ENCODE assay signal across 14 cellular contexts in genomic region chr1:21098186-21098915, GRCh38.
DNase-seq lines count a peak whose midpoint lies in the region; ATAC-seq and TF ChIP-seq lines count a peak whose summit lies in the region.
"Had no signal": no experiment of that assay in that cellular context is flagged by ENCODE, and none has a peak within 500 bp of the region (broad histone marks: within the 10 kb centered on the region; RNA-seq: fewer than 3 reads in every experiment).

No MANE protein-coding gene starts in this region.

- peak overlapping the region; percentile 72 for H3K27ac Mint-ChIP-seq in endothelial cell (ENCODE audit: unreplicated experiment)
- H3K27ac Mint-ChIP-seq in neural crest cell (ENCODE audit: unreplicated experiment) = peak overlapping the region; percentile 54
- H3K27ac Mint-ChIP-seq: CD4-positive, CD25-positive, alpha-beta regulatory T cell had no signal

- H3K36me3 Mint-ChIP-seq in endothelial cell (ENCODE audit: low read depth, unreplicated experiment) (peaks cover 23% of the 10 kb centered on the region), neural crest cell (ENCODE audit: low read depth) (peaks cover 25% of the 10 kb centered on the region)

- peaks cover 49% of the 10 kb centered on the region for H3K4me1 Mint-ChIP-seq in endothelial cell (ENCODE audit: unreplicated experiment)
- peaks cover 6% of the 10 kb centered on the region for H3K4me1 Mint-ChIP-seq in neural crest cell

- no peak for TF ChIP-seq CTCF in HEK293 (tag by site-specific recombination; IDR thresholded peaks at IDR 0.05)
- no peak for TF ChIP-seq CTCF in RWPE1 (conservative IDR thresholded peaks at IDR 0.05; ENCODE audit: low read depth)
- TF ChIP-seq CTCF in endothelial cell (IDR thresholded peaks at IDR 0.05; ENCODE audit: unreplicated experiment) = no peak
- no peak for TF ChIP-seq CTCF in neural crest cell (conservative IDR thresholded peaks at IDR 0.05)

- H3K9me3 ChIP-seq in HEK293 (ENCODE audit: control insufficient read depth, insufficient read depth, low read depth, low read length) = no peaks in the 10 kb centered on the region

- H3K4me3 Mint-ChIP-seq in endothelial cell (ENCODE audit: unreplicated experiment) (peak overlapping the region; percentile 63), neural crest cell (no peak overlapping the region)
- H3K4me3 Mint-ChIP-seq: CD4-positive, CD25-positive, alpha-beta regulatory T cell; IgD-negative memory B cell had no signal

- CTCF ChIA-PET in HEK293 (lab: Yijun Ruan, JAX) = interaction anchor here (0.9 kb wide), 1 partner anchor 119 kb away, joined by 4 read pairs; no protein-coding TSS in a partner anchor
- CTCF ChIA-PET in RWPE1 (lab: Yijun Ruan, JAX) = interaction anchor here (0.6 to 0.7 kb wide), 2 partner anchors 86 to 97 kb away, joined by 3 to 4 read pairs; no protein-coding TSS in a partner anchor

- H3K9me3 Mint-ChIP-seq in endothelial cell (ENCODE audit: unreplicated experiment) = no peaks in the 10 kb centered on the region
- peaks cover 8% of the 10 kb centered on the region for H3K9me3 Mint-ChIP-seq in neural crest cell

- POLR2A ChIA-PET in HEK293 (lab: Yijun Ruan, JAX) (interaction anchor here (0.7 kb wide), 1 partner anchor 23 kb away, joined by 8 read pairs; no protein-coding TSS in a partner anchor), RWPE1 (lab: Yijun Ruan, JAX; ENCODE audit: low non-redundant PET) (no interaction called here)

- H3K36me3 ChIP-seq in HEK293 (ENCODE audit: control insufficient read depth in 2 of 2, insufficient read depth in 1 of 2, low read length in 2 of 2) = peaks cover 7 to 25% of the 10 kb centered on the region in 2 experiments; a peak in 2 of 3 replicates

- H3K4me3 ChIP-seq in HEK293 (ENCODE audit: low read depth, low read length) = no peak overlapping the region

- no peak overlapping the region for H3K27ac ChIP-seq in HEK293 (ENCODE audit: extremely low read depth, low read depth, low read length)
- peak overlapping the region; percentile 30 for H3K27ac ChIP-seq in RWPE1

- H3K4me1 ChIP-seq in HEK293 (ENCODE audit: control insufficient read depth, insufficient read depth, low read length) = no peaks in the 10 kb centered on the region

- ATAC-seq in HG03139 (IDR thresholded peaks at IDR 0.05; ENCODE audit: unreplicated experiment) (no peak), HG02763 (IDR thresholded peaks at IDR 0.05; ENCODE audit: unreplicated experiment) (no peak)

- H3K27me3 Mint-ChIP-seq in endothelial cell (ENCODE audit: unreplicated experiment) (no peaks in the 10 kb centered on the region), neural crest cell (ENCODE audit: low read depth) (no peaks in the 10 kb centered on the region)
- H3K27me3 Mint-ChIP-seq: CD4-positive, CD25-positive, alpha-beta regulatory T cell; IgD-negative memory B cell had no signal

- no peak for DNase-seq in RWPE1 (ENCODE audit: low spot score)
- DNase-seq in endothelial cell (ENCODE audit: low spot score) = no peak
- no peak for DNase-seq in neural crest cell (ENCODE audit: low read depth, low spot score)
- DNase-seq in SKM-1 (lab: John Stamatoyannopoulos, UW; ENCODE audit: unreplicated experiment) = no peak
- DNase-seq: ACHN, NCI-H187, NCI-H345, NCI-H526 treated with DMSO at 0.1 percent for 48 hours, SIG-M5 had no signal

TF ChIP-seq in HEK293, 187 proteins besides CTCF, POLR2A, EP300 and RAD21:
- TF ChIP-seq ZNF558 (tag by site-specific recombination; IDR thresholded peaks at IDR 0.05) (no peak), ZNF121 (tag by site-specific recombination; IDR thresholded peaks at IDR 0.05) (peak; percentile 90)
